In the genomic region with DNA sequence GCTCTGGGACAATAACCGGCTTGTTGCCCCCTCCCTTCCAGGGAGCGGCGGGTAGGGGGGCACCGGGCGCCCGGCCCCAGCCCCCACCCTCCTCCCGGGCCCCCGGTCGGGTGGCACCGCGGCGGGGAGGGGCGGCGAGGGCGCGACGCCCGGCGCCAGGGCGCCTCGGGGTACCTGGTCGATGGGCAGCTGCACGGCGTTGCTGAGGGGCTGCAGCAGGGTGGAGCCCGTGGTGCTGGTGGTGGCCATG, we compare ENCODE assay signal across 8 cellular contexts. TPM values are rescaled to one million over a fixed set of nuclear protein-coding genes. Genes with fewer than 3 reads are reported as not detected.
DNase-seq lines count a peak whose midpoint lies in the region; ATAC-seq and TF ChIP-seq lines count a peak whose summit lies in the region.

No MANE protein-coding gene starts in this region.

- no peak overlapping the region for H3K27ac ChIP-seq in GM23338 (ENCODE audit: low read depth)
- H3K27ac ChIP-seq in iPS-18a (ENCODE audit: low read length), result no peak overlapping the region
- H3K27ac ChIP-seq in smooth muscle cell (ENCODE audit: low read depth), result no peak overlapping the region

- peaks cover 21% of the 10 kb centered on the region for H3K4me1 ChIP-seq in GM23338 (ENCODE audit: insufficient read depth)
- H3K4me1 ChIP-seq in iPS-18a (ENCODE audit: control insufficient read depth, low read depth, low read length), result peaks cover 23% of the 10 kb centered on the region
- peaks cover 10% of the 10 kb centered on the region for H3K4me1 ChIP-seq in smooth muscle cell (ENCODE audit: low read depth)

- peaks cover 12% of the 10 kb centered on the region for H3K27me3 Mint-ChIP-seq in GM23338 (ENCODE audit: insufficient read depth, low read depth, poor library complexity)
- peaks cover 10% of the 10 kb centered on the region for H3K27me3 Mint-ChIP-seq in activated naive CD8-positive, alpha-beta T cell treated with anti-CD3 and anti-CD28 coated beads, Interleukin-2, amount 50 U/mL, for 24 hours

- H3K4me3 ChIP-seq in GM23338 (peak overlapping the region; percentile 85), WI38 (ENCODE audit: low read depth, low read length) (peak overlapping the region; percentile 75), iPS-18a (ENCODE audit: low read length) (peak overlapping the region; percentile 66), smooth muscle cell (peak overlapping the region; percentile 81)

- H3K9me3 ChIP-seq in iPS-18a (ENCODE audit: control insufficient read depth, low read depth, low read length), result no peaks in the 10 kb centered on the region
- H3K9me3 ChIP-seq in smooth muscle cell (replicated peaks; ENCODE audit: low read depth), result no peaks in the 10 kb centered on the region

- H3K9me3 Mint-ChIP-seq in GM23338, result 0 out of 3 replicates have a peak, but pooled peaks cover 7% of the 10 kb centered on the region
- H3K9me3 Mint-ChIP-seq in activated naive CD8-positive, alpha-beta T cell treated with anti-CD3 and anti-CD28 coated beads, Interleukin-2, amount 50 U/mL, for 24 hours, result no peaks in the 10 kb centered on the region

- H4K20me1 ChIP-seq in GM23338 (replicated peaks; ENCODE audit: insufficient read depth) (peaks cover 23% of the 10 kb centered on the region), smooth muscle cell (ENCODE audit: low read depth) (peaks cover 42% of the 10 kb centered on the region)

- no peak overlapping the region for H3K27ac Mint-ChIP-seq in GM23338
- H3K27ac Mint-ChIP-seq in activated naive CD8-positive, alpha-beta T cell treated with anti-CD3 and anti-CD28 coated beads, Interleukin-2, amount 50 U/mL, for 24 hours, result no peak overlapping the region

- no peak for TF ChIP-seq CTCF in GM23338 (conservative IDR thresholded peaks at IDR 0.05; ENCODE audit: low read depth in 2 of 2)
- no peak for TF ChIP-seq CTCF in WI38 (IDR thresholded peaks at IDR 0.05; ENCODE audit: low read depth, low read length)
- no peak for TF ChIP-seq CTCF in smooth muscle cell (IDR thresholded peaks at IDR 0.05; ENCODE audit: borderline replicate concordance, insufficient read depth, poor library complexity, severe bottlenecking)

- H3K9me2 ChIP-seq in GM23338 (ENCODE audit: insufficient read depth), result no peaks in the 10 kb centered on the region

- H3K36me3 ChIP-seq in GM23338 (ENCODE audit: insufficient read depth), result no peaks in the 10 kb centered on the region
- H3K36me3 ChIP-seq in iPS-18a (ENCODE audit: control insufficient read depth, low read depth, low read length), result no peaks in the 10 kb centered on the region
- H3K36me3 ChIP-seq in smooth muscle cell (ENCODE audit: low read depth), result no peaks in the 10 kb centered on the region

- H3K4me1 Mint-ChIP-seq in GM23338, result peaks cover 35% of the 10 kb centered on the region
- peaks cover 15% of the 10 kb centered on the region for H3K4me1 Mint-ChIP-seq in activated naive CD8-positive, alpha-beta T cell treated with anti-CD3 and anti-CD28 coated beads, Interleukin-2, amount 50 U/mL, for 24 hours

- no CpG with 5 or more reads among the region's 25 CpGs for WGBS in smooth muscle cell (ENCODE audit: low lambda C conversion rate)

- H3K79me2 ChIP-seq in GM23338 (replicated peaks; ENCODE audit: insufficient read depth) (peaks cover 40% of the 10 kb centered on the region), smooth muscle cell (ENCODE audit: low read depth) (peaks cover 48% of the 10 kb centered on the region)

- H3K9ac ChIP-seq in iPS-18a (ENCODE audit: low read length) (no peak overlapping the region), smooth muscle cell (ENCODE audit: low read depth) (no peak overlapping the region)

- no peak for DNase-seq in GM23338 (ENCODE audit: low spot score)
- no peak for DNase-seq in smooth muscle cell (lab: John Stamatoyannopoulos, UW; ENCODE audit: unreplicated experiment)
- DNase-seq in NCI-H1417 (lab: John Stamatoyannopoulos, UW), result no peak
- no peak for DNase-seq in activated naive CD8-positive, alpha-beta T cell treated with anti-CD3 and anti-CD28 coated beads, Interleukin-2, amount 50 U/mL, for 24 hours
- DNase-seq in NOMO-1 treated with DMSO at 0.1 percent for 48 hours (lab: John Stamatoyannopoulos, UW; ENCODE audit: unreplicated experiment), result no peak

- H3K4me3 Mint-ChIP-seq in GM23338, result no peak overlapping the region; the same call in 2 of the 3 replicates
- no peak overlapping the region for H3K4me3 Mint-ChIP-seq in activated naive CD8-positive, alpha-beta T cell treated with anti-CD3 and anti-CD28 coated beads, Interleukin-2, amount 50 U/mL, for 24 hours

- H3K27me3 ChIP-seq in GM23338 (ENCODE audit: insufficient read depth), result peaks cover 16% of the 10 kb centered on the region; the same call in 1 of the 2 replicates
- H3K27me3 ChIP-seq in iPS-18a (ENCODE audit: control insufficient read depth, insufficient read depth, low read length), result peaks cover 13% of the 10 kb centered on the region
- no peaks in the 10 kb centered on the region for H3K27me3 ChIP-seq in smooth muscle cell (ENCODE audit: low read depth)

- ATAC-seq in GM23338 (no peak), GM21526 (IDR thresholded peaks at IDR 0.05; ENCODE audit: low FRiP score, unreplicated experiment) (no peak)
- ATAC-seq in activated naive CD8-positive, alpha-beta T cell treated with anti-CD3 and anti-CD28 coated beads, Interleukin-2, amount 50 U/mL, for 24 hours, result no peak

- 0 out of 2 replicates have a peak, but pooled peaks cover 4% of the 10 kb centered on the region for H3F3A ChIP-seq in GM23338 (replicated peaks; ENCODE audit: low read depth)
- peaks cover 3% of the 10 kb centered on the region for H3F3A ChIP-seq in smooth muscle cell (ENCODE audit: low read depth)

- H2AFZ ChIP-seq in GM23338, result no peak overlapping the region
- H2AFZ ChIP-seq in smooth muscle cell (ENCODE audit: low read depth), result peak overlapping the region; percentile 52

- H3K4me2 ChIP-seq in GM23338, result peak overlapping the region; percentile 89
- H3K4me2 ChIP-seq in smooth muscle cell, result peak overlapping the region; percentile 92

- H3K36me3 Mint-ChIP-seq in GM23338 (ENCODE audit: low read depth), result peaks cover 11% of the 10 kb centered on the region
- no peaks in the 10 kb centered on the region for H3K36me3 Mint-ChIP-seq in activated naive CD8-positive, alpha-beta T cell treated with anti-CD3 and anti-CD28 coated beads, Interleukin-2, amount 50 U/mL, for 24 hours (ENCODE audit: low read depth)

TF ChIP-seq in GM23338, 12 proteins besides CTCF, POLR2A, EP300 and RAD21 (continues in another document):
- TF ChIP-seq EZH2 (IDR thresholded peaks at IDR 0.05; ENCODE audit: low read depth, unreplicated experiment) (no peak), CREB1 (CRISPR knock-in tag; IDR thresholded peaks at IDR 0.05; ENCODE audit: low read depth) (no peak), NANOG (IDR thresholded peaks at IDR 0.05; ENCODE audit: borderline replicate concordance) (no peak), POLR2AphosphoS5 (IDR thresholded peaks at IDR 0.05; ENCODE audit: low read depth) (no peak), JUNB (IDR thresholded peaks at IDR 0.05; ENCODE audit: unreplicated experiment) (no peak)
- TF ChIP-seq, protein P1, sequence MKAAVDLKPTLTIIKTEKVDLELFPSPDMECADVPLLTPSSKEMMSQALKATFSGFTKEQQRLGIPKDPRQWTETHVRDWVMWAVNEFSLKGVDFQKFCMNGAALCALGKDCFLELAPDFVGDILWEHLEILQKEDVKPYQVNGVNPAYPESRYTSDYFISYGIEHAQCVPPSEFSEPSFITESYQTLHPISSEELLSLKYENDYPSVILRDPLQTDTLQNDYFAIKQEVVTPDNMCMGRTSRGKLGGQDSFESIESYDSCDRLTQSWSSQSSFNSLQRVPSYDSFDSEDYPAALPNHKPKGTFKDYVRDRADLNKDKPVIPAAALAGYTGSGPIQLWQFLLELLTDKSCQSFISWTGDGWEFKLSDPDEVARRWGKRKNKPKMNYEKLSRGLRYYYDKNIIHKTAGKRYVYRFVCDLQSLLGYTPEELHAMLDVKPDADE (IDR thresholded peaks at IDR 0.05), result no peak

RNA-seq across cellular contexts. Expression of gene MBOAT2, which starts 0.2 kb away (rescaled TPM):
- total RNA-seq in GM23338 (2014; rRNA removed; shearing (Covaris generic)), result 22.7 and 24.7 TPM in 2 replicates
- polyA plus RNA-seq in GM23338 (2016; fragmentation: Nextera tagmentation; extraction: Ambion mirVana) (8.2 and 15.9 TPM in 2 replicates), smooth muscle cell (32.6 and 35.2 TPM in 2 replicates)
- total RNA-seq in smooth muscle cell, result 24.1 and 49.5 TPM in 2 replicates
